Comparison of ENCODE assay signal across 1 cellular context in the genomic region with DNA sequence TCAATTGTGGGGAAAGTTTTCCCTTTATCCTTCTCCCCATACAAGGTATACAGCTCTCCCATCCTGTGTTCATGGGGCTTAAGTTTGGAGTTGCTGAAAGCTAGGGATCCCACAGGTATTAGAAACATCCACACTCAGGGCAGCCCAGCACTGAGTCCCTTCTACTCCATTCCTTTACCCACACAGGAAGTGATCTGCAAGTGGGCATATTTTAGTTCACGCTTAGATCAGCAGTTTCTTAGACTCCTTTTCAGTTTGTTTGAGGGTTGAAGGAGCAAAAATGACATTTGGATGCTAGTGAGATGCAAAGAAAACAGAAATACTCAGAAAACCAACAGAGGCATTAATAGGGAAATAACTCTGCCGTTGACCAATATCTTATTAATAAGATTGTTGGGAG.
TF ChIP-seq lines count a peak whose summit lies in the region.

No MANE protein-coding gene starts in this region.

TF ChIP-seq in HepG2, 621 proteins besides CTCF, POLR2A, EP300 and RAD21 (continued from another document):
- TF ChIP-seq MAFF (IDR thresholded peaks at IDR 0.05; ENCODE audit: low read depth, low read length) (peak; percentile 56), PHF21A (CRISPR knock-in tag; IDR thresholded peaks at IDR 0.05) (no peak), IKZF1 (IDR thresholded peaks at IDR 0.05) (no peak)
